Comparison of ENCODE assay signal across 18 cellular contexts in genomic region chr17:75835315-75835987, GRCh38. TPM values are rescaled to one million over a fixed set of nuclear protein-coding genes. Genes with fewer than 3 reads are reported as not detected.
DNase-seq lines count a peak whose midpoint lies in the region; ATAC-seq and TF ChIP-seq lines count a peak whose summit lies in the region.
"Had no signal": no experiment of that assay in that cellular context is flagged by ENCODE, and none has a peak within 500 bp of the region (broad histone marks: within the 10 kb centered on the region; RNA-seq: fewer than 3 reads in every experiment).

No MANE protein-coding gene starts in this region.

- H3K9ac ChIP-seq in neural progenitor cell = no peak overlapping the region

- peaks cover 12% of the 10 kb centered on the region for H3K4me1 Mint-ChIP-seq in neural progenitor cell
- peaks cover 20% of the 10 kb centered on the region for H3K4me1 Mint-ChIP-seq in T-helper 2 cell treated with Interferon-gamma antibody and Interleukin-4, amounts not matched to agents 5 μg/mL and 100 μg/mL, for 36 hours (ENCODE audit: low read depth)

- H3K9me3 ChIP-seq in neural progenitor cell (ENCODE audit: low read depth) = no peaks in the 10 kb centered on the region
- H3K9me3 ChIP-seq: A549, left lung, psoas muscle, thoracic aorta had no signal

- no peaks in the 10 kb centered on the region for H4K20me1 ChIP-seq in neural progenitor cell (ENCODE audit: low read depth)

- no peak for TF ChIP-seq CTCF in neural progenitor cell (IDR thresholded peaks at IDR 0.05)

- H3K36me3 Mint-ChIP-seq in neural progenitor cell = no peaks in the 10 kb centered on the region
- peaks cover 42% of the 10 kb centered on the region for H3K36me3 Mint-ChIP-seq in T-helper 2 cell treated with Interferon-gamma antibody and Interleukin-4, amounts not matched to agents 5 μg/mL and 100 μg/mL, for 36 hours (ENCODE audit: low read depth)
- H3K36me3 Mint-ChIP-seq: brain had no signal

- no peak for ATAC-seq in GM21515 (IDR thresholded peaks at IDR 0.05; ENCODE audit: unreplicated experiment)
- ATAC-seq: A549; activated CD8-positive, alpha-beta memory T cell treated with anti-CD3 and anti-CD28 coated beads, Interleukin-2, amount 10 ng/mL, durations not matched to agents 7 days and 5 days; left lung; psoas muscle had no signal

- H3K4me1 ChIP-seq in neural progenitor cell = peaks cover 11% of the 10 kb centered on the region
- H3K4me1 ChIP-seq: psoas muscle had no signal

- H3K27ac Mint-ChIP-seq in neural progenitor cell = no peak overlapping the region
- H3K27ac Mint-ChIP-seq in T-helper 2 cell treated with Interferon-gamma antibody and Interleukin-4, amounts not matched to agents 5 μg/mL and 100 μg/mL, for 36 hours = no peak overlapping the region
- H3K27ac Mint-ChIP-seq: activated B cell treated with CpG ODN at 0.5 μM for 24 hours had no signal

- H3K27ac ChIP-seq in neural progenitor cell = no peak overlapping the region
- H3K27ac ChIP-seq: A549, HL-60, left lung, psoas muscle, thoracic aorta had no signal

- peaks cover 5% of the 10 kb centered on the region for H3K27me3 Mint-ChIP-seq in neural progenitor cell (ENCODE audit: insufficient read depth, low read depth)
- no peaks in the 10 kb centered on the region for H3K27me3 Mint-ChIP-seq in T-helper 2 cell treated with Interferon-gamma antibody and Interleukin-4, amounts not matched to agents 5 μg/mL and 100 μg/mL, for 36 hours (ENCODE audit: low read depth)
- H3K27me3 Mint-ChIP-seq: activated B cell treated with CpG ODN at 0.5 μM for 24 hours; activated CD8-positive, alpha-beta memory T cell treated with anti-CD3 and anti-CD28 coated beads, Interleukin-2, amount 10 ng/mL, durations not matched to agents 7 days and 5 days had no signal

- H2AFZ ChIP-seq in neural progenitor cell (replicated peaks) = no peak overlapping the region

- peaks cover 6% of the 10 kb centered on the region for H3F3A ChIP-seq in neural progenitor cell (ENCODE audit: low read depth)

- H3K9me3 Mint-ChIP-seq in neural progenitor cell = no peaks in the 10 kb centered on the region
- H3K9me3 Mint-ChIP-seq in T-helper 2 cell treated with Interferon-gamma antibody and Interleukin-4, amounts not matched to agents 5 μg/mL and 100 μg/mL, for 36 hours = no peaks in the 10 kb centered on the region
- H3K9me3 Mint-ChIP-seq: activated B cell treated with CpG ODN at 0.5 μM for 24 hours had no signal

- H3K4me3 Mint-ChIP-seq in neural progenitor cell = no peak overlapping the region
- no peak overlapping the region for H3K4me3 Mint-ChIP-seq in T-helper 2 cell treated with Interferon-gamma antibody and Interleukin-4, amounts not matched to agents 5 μg/mL and 100 μg/mL, for 36 hours
- H3K4me3 Mint-ChIP-seq: activated B cell treated with CpG ODN at 0.5 μM for 24 hours, brain had no signal

- H3K79me2 ChIP-seq in neural progenitor cell (ENCODE audit: low read depth) = no peaks in the 10 kb centered on the region

- H3K4me3 ChIP-seq in neural progenitor cell = no peak overlapping the region
- H3K4me3 ChIP-seq: A549, left lung, psoas muscle, thoracic aorta had no signal

- no peaks in the 10 kb centered on the region for H3K27me3 ChIP-seq in neural progenitor cell
- H3K27me3 ChIP-seq: left lung had no signal

- H3K4me2 ChIP-seq in neural progenitor cell = no peak overlapping the region
- H3K4me2 ChIP-seq: A549 had no signal

- H3K36me3 ChIP-seq in neural progenitor cell = no peaks in the 10 kb centered on the region

- DNase-seq in NCI-H2196 (lab: John Stamatoyannopoulos, UW; ENCODE audit: unreplicated experiment) (peak; percentile 33), NCI-H2196 treated with DMSO at 0.1 percent for 48 hours (lab: John Stamatoyannopoulos, UW; ENCODE audit: unreplicated experiment) (no peak), NCI-H1436 (lab: John Stamatoyannopoulos, UW) (peak; percentile 75), neural progenitor cell (ENCODE audit: low spot score) (peak; percentile 45)
- no peak for DNase-seq in T-helper 2 cell treated with Interferon-gamma antibody and Interleukin-4, amounts not matched to agents 5 μg/mL and 100 μg/mL, for 36 hours (ENCODE audit: low spot score)
- DNase-seq: activated B cell treated with CpG ODN at 0.5 μM for 24 hours; activated CD8-positive, alpha-beta memory T cell treated with anti-CD3 and anti-CD28 coated beads, Interleukin-2, amount 10 ng/mL, durations not matched to agents 7 days and 5 days; activated naive CD4-positive, alpha-beta T cell treated with anti-CD3 and anti-CD28 coated beads, Interleukin-2, amount 50 U/mL, for 16 hours; Calu3; hippocampal formation; left lung; NCI-H2171 treated with DMSO at 0.1 percent for 48 hours; psoas muscle had no signal

RNA-seq across cellular contexts. Expression of gene UNC13D, which starts 8.8 kb away (rescaled TPM):
- 0.09 and 0.96 TPM in 2 replicates for total RNA-seq in neural progenitor cell (ENCODE audit: low replicate concordance)

RNA-seq across cellular contexts. Expression of gene WBP2, which starts 19.7 kb away (rescaled TPM):
- 20.9 and 23.8 TPM in 2 replicates for total RNA-seq in neural progenitor cell (ENCODE audit: low replicate concordance)

RNA-seq across cellular contexts. Expression of gene TRIM47, which starts 42.9 kb away (rescaled TPM):
- 0.90 and 1.3 TPM in 2 replicates for total RNA-seq in neural progenitor cell (ENCODE audit: low replicate concordance)

RNA-seq across cellular contexts. Expression of gene UNK, which starts 50.8 kb away (rescaled TPM):
- total RNA-seq in neural progenitor cell (ENCODE audit: low replicate concordance) = 38.5 and 43.0 TPM in 2 replicates

Comparison
In these comparisons a context has a peak if more than half of its experiments do, and no peak if none do; other contexts are left out.
1. DNase-seq: peak in NCI-H2196 (single experiment), NCI-H1436 (single experiment) and neural progenitor cell (single experiment); none in NCI-H2196 treated with DMSO at 0.1 percent for 48 hours (single experiment) and T-helper 2 cell treated with Interferon-gamma antibody and Interleukin-4, amounts not matched to agents 5 μg/mL and 100 μg/mL, for 36 hours (single experiment).